Comparison of ENCODE assay signal across 14 cellular contexts in the genomic region with DNA sequence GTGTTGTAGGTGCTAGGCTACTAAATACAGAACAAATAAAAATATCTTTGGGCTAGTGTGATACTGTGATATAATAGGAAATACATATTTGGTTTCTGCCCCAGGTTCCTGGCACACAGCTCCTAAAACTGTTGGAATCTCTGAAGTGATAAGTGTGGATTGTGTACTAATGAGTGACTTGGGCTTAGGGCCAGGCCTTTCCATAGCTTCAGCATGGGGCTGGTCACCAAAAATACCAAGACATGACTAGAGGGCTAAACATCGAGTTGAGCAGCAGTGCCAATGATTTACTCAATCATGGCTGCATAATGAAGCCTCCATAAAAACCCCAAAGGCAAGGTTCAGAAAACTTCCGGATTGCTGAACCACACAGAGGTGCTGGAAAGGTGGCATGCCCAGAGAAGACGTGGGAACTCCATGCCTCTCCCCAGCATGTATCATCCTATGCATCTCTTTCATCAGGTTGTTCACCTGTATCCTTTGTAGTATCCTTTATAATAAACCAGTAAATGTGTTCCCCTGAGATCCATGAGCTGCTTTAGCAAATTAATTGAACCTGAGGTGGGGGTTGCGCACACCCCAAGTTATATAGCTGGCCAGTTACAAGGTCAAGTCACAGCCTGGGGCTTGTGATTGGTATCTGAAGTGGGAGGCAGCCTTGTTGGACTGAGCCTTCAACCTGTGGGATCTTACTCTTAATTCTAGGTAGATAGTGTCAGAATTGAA. TPM values are rescaled to one million over a fixed set of nuclear protein-coding genes. Genes with fewer than 3 reads are reported as not detected.
DNase-seq lines count a peak whose midpoint lies in the region; ATAC-seq and TF ChIP-seq lines count a peak whose summit lies in the region.
"Had no signal": no experiment of that assay in that cellular context is flagged by ENCODE, and none has a peak within 500 bp of the region (broad histone marks: within the 10 kb centered on the region; RNA-seq: fewer than 3 reads in every experiment).

No MANE protein-coding gene starts in this region.

- CTCF ChIA-PET in SK-N-SH (lab: Yijun Ruan, JAX): no interaction called here
- CTCF ChIA-PET in activated CD4-positive, alpha-beta memory T cell treated with anti-CD3 and anti-CD28 coated beads, Interleukin-2, amount 10 ng/mL, durations not matched to agents 7 days and 5 days (lab: Charles Lee): interaction anchor here (0.6 kb wide), 1 partner anchor 211 kb away, joined by 3 read pairs; no protein-coding TSS in a partner anchor

- TF ChIP-seq RAD21 in SK-N-SH (IDR thresholded peaks at IDR 0.05; ENCODE audit: low read length): no peak

- no peaks in the 10 kb centered on the region for H3K27me3 Mint-ChIP-seq in endodermal cell (ENCODE audit: insufficient read depth)
- H3K27me3 Mint-ChIP-seq in activated CD4-positive, alpha-beta memory T cell treated with anti-CD3 and anti-CD28 coated beads, Interleukin-2, amount 10 ng/mL, durations not matched to agents 7 days and 5 days: no peaks in the 10 kb centered on the region
- H3K27me3 Mint-ChIP-seq in naive thymus-derived CD8-positive, alpha-beta T cell: no peaks in the 10 kb centered on the region
- H3K27me3 Mint-ChIP-seq in T-helper 2 cell treated with Interferon-gamma antibody and Interleukin-4, amounts not matched to agents 5 μg/mL and 100 μg/mL, for 36 hours (ENCODE audit: low read depth): no peaks in the 10 kb centered on the region
- H3K27me3 Mint-ChIP-seq: activated naive CD8-positive, alpha-beta T cell treated with anti-CD3 and anti-CD28 coated beads, Interleukin-2, amount 50 U/mL, for 24 hours had no signal

- peaks cover 13% of the 10 kb centered on the region for H3K4me1 Mint-ChIP-seq in endodermal cell
- H3K4me1 Mint-ChIP-seq in activated CD4-positive, alpha-beta memory T cell treated with anti-CD3 and anti-CD28 coated beads, Interleukin-2, amount 10 ng/mL, durations not matched to agents 7 days and 5 days: no peaks in the 10 kb centered on the region
- peaks cover 8 to 30% (median 24%) of the 10 kb centered on the region in 4 donors for H3K4me1 Mint-ChIP-seq in naive thymus-derived CD8-positive, alpha-beta T cell
- H3K4me1 Mint-ChIP-seq in T-helper 2 cell treated with Interferon-gamma antibody and Interleukin-4, amounts not matched to agents 5 μg/mL and 100 μg/mL, for 36 hours (ENCODE audit: low read depth): peaks cover 4% of the 10 kb centered on the region

- H3K9ac ChIP-seq in SK-N-SH (no peak overlapping the region), endodermal cell (ENCODE audit: extremely low read depth, low read length, poor library complexity, severe bottlenecking) (no peak overlapping the region)

- H3K27me3 ChIP-seq in SK-N-SH (ENCODE audit: insufficient read depth): no peaks in the 10 kb centered on the region
- H3K27me3 ChIP-seq in endodermal cell (ENCODE audit: control insufficient read depth, insufficient read depth, low read length, poor library complexity, severe bottlenecking): no peaks in the 10 kb centered on the region
- no peaks in the 10 kb centered on the region for H3K27me3 ChIP-seq in right cardiac atrium (ENCODE audit: control insufficient read depth, insufficient read depth)
- H3K27me3 ChIP-seq in thoracic aorta (replicated peaks; ENCODE audit: insufficient read depth): no peaks in the 10 kb centered on the region

- no peak overlapping the region for H3K4me3 Mint-ChIP-seq in endodermal cell
- H3K4me3 Mint-ChIP-seq in activated CD4-positive, alpha-beta memory T cell treated with anti-CD3 and anti-CD28 coated beads, Interleukin-2, amount 10 ng/mL, durations not matched to agents 7 days and 5 days: no peak overlapping the region
- H3K4me3 Mint-ChIP-seq in naive thymus-derived CD8-positive, alpha-beta T cell: no peak overlapping the region
- no peak overlapping the region for H3K4me3 Mint-ChIP-seq in T-helper 2 cell treated with Interferon-gamma antibody and Interleukin-4, amounts not matched to agents 5 μg/mL and 100 μg/mL, for 36 hours
- H3K4me3 Mint-ChIP-seq: activated naive CD8-positive, alpha-beta T cell treated with anti-CD3 and anti-CD28 coated beads, Interleukin-2, amount 50 U/mL, for 24 hours had no signal

- H3K4me1 ChIP-seq in SK-N-SH (ENCODE audit: control insufficient read depth in 1 of 2, insufficient read depth in 2 of 2, low read depth in 1 of 2, low read length in 1 of 2) (peaks cover 6 to 7% of the 10 kb centered on the region in 2 experiments; a peak in 2 of 4 replicates), endodermal cell (ENCODE audit: control insufficient read depth, insufficient read depth, low read length) (no peaks in the 10 kb centered on the region), right cardiac atrium (ENCODE audit: control insufficient read depth, insufficient read depth, low read length) (peaks cover 6% of the 10 kb centered on the region), thoracic aorta (ENCODE audit: control insufficient read depth in 1 of 2, low read depth in 2 of 2) (peaks cover 15 to 33% of the 10 kb centered on the region in 2 donors)
- H3K4me1 ChIP-seq: HAP-1 had no signal

- no peak for DNase-seq in SK-N-SH
- DNase-seq in endodermal cell: no peak
- peak in 2 of 3 donors; percentile 33 to 56 for DNase-seq in right cardiac atrium
- DNase-seq in thoracic aorta (ENCODE audit: low spot score): peak; percentile 6
- no peak for DNase-seq in activated CD4-positive, alpha-beta memory T cell treated with anti-CD3 and anti-CD28 coated beads, Interleukin-2, amount 10 ng/mL, durations not matched to agents 7 days and 5 days
- DNase-seq in naive thymus-derived CD8-positive, alpha-beta T cell: no peak
- no peak for DNase-seq in T-helper 2 cell treated with Interferon-gamma antibody and Interleukin-4, amounts not matched to agents 5 μg/mL and 100 μg/mL, for 36 hours (ENCODE audit: low spot score)
- DNase-seq: activated CD4-positive, CD25-positive, alpha-beta regulatory T cell; activated naive CD8-positive, alpha-beta T cell treated with anti-CD3 and anti-CD28 coated beads, Interleukin-2, amount 50 U/mL, for 24 hours; stimulated activated CD4-positive, alpha-beta T cell treated with anti-CD3 and anti-CD28 coated beads, Interleukin-15, amount 100 ng/mL, for 24 hours had no signal

- H3K36me3 ChIP-seq in SK-N-SH (replicated peaks in 1 of 2; ENCODE audit: control insufficient read depth in 1 of 2, insufficient read depth in 2 of 2, low read length in 1 of 2) (peaks cover 0 to 20% of the 10 kb centered on the region in 2 experiments), endodermal cell (ENCODE audit: control insufficient read depth, insufficient read depth, low read length) (peaks cover 32% of the 10 kb centered on the region), thoracic aorta (no peaks in the 10 kb centered on the region)
- H3K36me3 ChIP-seq: HAP-1 had no signal

- TF ChIP-seq CTCF in SK-N-SH (IDR thresholded peaks at IDR 0.05): no peak
- TF ChIP-seq CTCF in endodermal cell (conservative IDR thresholded peaks at IDR 0.05): no peak
- no peak for TF ChIP-seq CTCF in thoracic aorta (IDR thresholded peaks at IDR 0.05)

- H3K27ac Mint-ChIP-seq in endodermal cell: peak overlapping the region; percentile 37
- no peak overlapping the region for H3K27ac Mint-ChIP-seq in activated CD4-positive, alpha-beta memory T cell treated with anti-CD3 and anti-CD28 coated beads, Interleukin-2, amount 10 ng/mL, durations not matched to agents 7 days and 5 days
- peak overlapping the region in 3 of 10 donors; percentile 2 to 54 (median 50) for H3K27ac Mint-ChIP-seq in naive thymus-derived CD8-positive, alpha-beta T cell
- no peak overlapping the region for H3K27ac Mint-ChIP-seq in T-helper 2 cell treated with Interferon-gamma antibody and Interleukin-4, amounts not matched to agents 5 μg/mL and 100 μg/mL, for 36 hours
- H3K27ac Mint-ChIP-seq: activated naive CD8-positive, alpha-beta T cell treated with anti-CD3 and anti-CD28 coated beads, Interleukin-2, amount 50 U/mL, for 24 hours had no signal

- ATAC-seq in SK-N-SH treated with all-trans-retinoic acid at 6 μM for 48 hours (no peak; the same call in 2 of the 3 replicates), right cardiac atrium (peak; percentile 80 to 90), thoracic aorta (ENCODE audit: insufficient number of reproducible peaks, low FRiP score, low read depth) (peak; percentile 82)
- ATAC-seq in naive thymus-derived CD8-positive, alpha-beta T cell: no peak
- ATAC-seq: activated naive CD8-positive, alpha-beta T cell treated with anti-CD3 and anti-CD28 coated beads, Interleukin-2, amount 50 U/mL, for 24 hours had no signal

- H3K4me3 ChIP-seq in SK-N-SH (ENCODE audit: low read depth in 2 of 2, low read length in 1 of 2) (no peak overlapping the region), endodermal cell (ENCODE audit: low read length) (no peak overlapping the region), right cardiac atrium (ENCODE audit: low read length) (no peak overlapping the region), thoracic aorta (no peak overlapping the region)
- H3K4me3 ChIP-seq: HAP-1, lung had no signal

- WGBS in SK-N-SH (ENCODE audit: low lambda C conversion rate): 77% methylated on average over 3 of the region's 4 CpGs
- 85 to 96% methylated on average over 4 of the region's 4 CpGs for WGBS in endodermal cell (ENCODE audit: insufficient coverage in 1 of 2, insufficient read length in 1 of 2), 2 experiments
- 67% methylated on average over 4 of the region's 4 CpGs for WGBS in right cardiac atrium

- H3K27ac ChIP-seq in SK-N-SH (ENCODE audit: low read depth in 2 of 2, low read length in 1 of 2) (no peak overlapping the region), endodermal cell (ENCODE audit: low read depth, low read length) (no peak overlapping the region), right cardiac atrium (ENCODE audit: low read length) (peak overlapping the region; percentile 90), thoracic aorta (peak overlapping the region; percentile 31 to 68)
- H3K27ac ChIP-seq: HL-60 had no signal

- no peaks in the 10 kb centered on the region for H3K9me3 Mint-ChIP-seq in endodermal cell
- H3K9me3 Mint-ChIP-seq in activated CD4-positive, alpha-beta memory T cell treated with anti-CD3 and anti-CD28 coated beads, Interleukin-2, amount 10 ng/mL, durations not matched to agents 7 days and 5 days: no peaks in the 10 kb centered on the region
- no peaks in the 10 kb centered on the region for H3K9me3 Mint-ChIP-seq in naive thymus-derived CD8-positive, alpha-beta T cell
- no peaks in the 10 kb centered on the region for H3K9me3 Mint-ChIP-seq in T-helper 2 cell treated with Interferon-gamma antibody and Interleukin-4, amounts not matched to agents 5 μg/mL and 100 μg/mL, for 36 hours
- H3K9me3 Mint-ChIP-seq: activated naive CD8-positive, alpha-beta T cell treated with anti-CD3 and anti-CD28 coated beads, Interleukin-2, amount 50 U/mL, for 24 hours had no signal

- H3K9me3 ChIP-seq in SK-N-SH (no peaks in the 10 kb centered on the region), endodermal cell (ENCODE audit: control insufficient read depth, low read length) (no peaks in the 10 kb centered on the region), right cardiac atrium (ENCODE audit: control insufficient read depth, low read length) (no peaks in the 10 kb centered on the region), thoracic aorta (no peaks in the 10 kb centered on the region)
- H3K9me3 ChIP-seq: HAP-1 had no signal

- H2AFZ ChIP-seq in SK-N-SH (ENCODE audit: low read depth): no peak overlapping the region

- peaks cover 5% of the 10 kb centered on the region for H3F3A ChIP-seq in SK-N-SH (replicated peaks; ENCODE audit: insufficient read depth)

- POLR2A ChIA-PET in SK-N-SH (lab: Yijun Ruan, JAX): no interaction called here
- POLR2A ChIA-PET in activated CD4-positive, alpha-beta memory T cell treated with anti-CD3 and anti-CD28 coated beads, Interleukin-2, amount 10 ng/mL, durations not matched to agents 7 days and 5 days (lab: Charles Lee): interaction anchor here (1.3 kb wide), 1 partner anchor 19 kb away, joined by 3 read pairs; no protein-coding TSS in a partner anchor
- POLR2A ChIA-PET in naive thymus-derived CD8-positive, alpha-beta T cell (lab: Charles Lee): interaction anchor here (1.2 kb wide), 1 partner anchor 94 kb away, joined by 3 read pairs; no protein-coding TSS in a partner anchor

- no peak overlapping the region for H3K4me2 ChIP-seq in SK-N-SH

- peaks cover 95% of the 10 kb centered on the region for H3K79me2 ChIP-seq in SK-N-SH (ENCODE audit: insufficient read depth)

- H4K20me1 ChIP-seq in SK-N-SH (ENCODE audit: insufficient read depth): peaks cover 8% of the 10 kb centered on the region

- intact Hi-C loops in right cardiac atrium (cut with DNase I): no loop called here

- no peak for TF ChIP-seq EP300 in SK-N-SH (IDR thresholded peaks at IDR 0.05; ENCODE audit: borderline replicate concordance in 1 of 2, low read depth in 1 of 2, low read length in 1 of 2)

- H3K9me2 ChIP-seq in SK-N-SH: no peaks in the 10 kb centered on the region

- H3K36me3 Mint-ChIP-seq in endodermal cell (ENCODE audit: low read depth): peaks cover 46% of the 10 kb centered on the region
- H3K36me3 Mint-ChIP-seq in activated CD4-positive, alpha-beta memory T cell treated with anti-CD3 and anti-CD28 coated beads, Interleukin-2, amount 10 ng/mL, durations not matched to agents 7 days and 5 days (ENCODE audit: low read depth): peaks cover 7% of the 10 kb centered on the region
- peaks cover 0 to 21% (median 9%) of the 10 kb centered on the region in 3 donors for H3K36me3 Mint-ChIP-seq in naive thymus-derived CD8-positive, alpha-beta T cell
- H3K36me3 Mint-ChIP-seq in T-helper 2 cell treated with Interferon-gamma antibody and Interleukin-4, amounts not matched to agents 5 μg/mL and 100 μg/mL, for 36 hours (ENCODE audit: low read depth): peaks cover 7% of the 10 kb centered on the region

RNA-seq across cellular contexts. Expression of gene ZMYM4, which starts 51.6 kb away (rescaled TPM):
- polyA plus RNA-seq in SK-N-SH (2012; rRNA removed): 12.2 and 16.1 TPM in 2 replicates
- polyA plus RNA-seq in SK-N-SH (2012; cell fraction: cytosol; rRNA removed): 16.6 and 16.9 TPM in 2 replicates
- polyA plus RNA-seq in SK-N-SH (2012; cell fraction: nucleus; rRNA removed): 11.2 and 25.1 TPM in 2 replicates
- total RNA-seq in endodermal cell: 100 to 1,000 TPM; 131 to 153 TPM
- polyA plus RNA-seq in endodermal cell (2013, experiment 1 of 2): 53.0 TPM
- polyA plus RNA-seq in endodermal cell (2013, experiment 2 of 2): 52.2 TPM
- 10 to 100 TPM; 34.5 to 42.9 (median 36.7) TPM for total RNA-seq in right cardiac atrium
- polyA plus RNA-seq in right cardiac atrium: 7.4 TPM
- 10 to 100 TPM; 29.0 to 42.8 TPM for total RNA-seq in thoracic aorta
- 10 to 100 TPM; 26.8 to 28.7 TPM for total RNA-seq in activated CD4-positive, alpha-beta memory T cell treated with anti-CD3 and anti-CD28 coated beads, Interleukin-2, amount 10 ng/mL, durations not matched to agents 7 days and 5 days
- total RNA-seq in naive thymus-derived CD8-positive, alpha-beta T cell: 10 to 100 TPM; 44.6 to 45.1 TPM
- 10 to 100 TPM; 25.1 to 31.7 (median 28.4) TPM for polyA plus RNA-seq in naive thymus-derived CD8-positive, alpha-beta T cell

Comparison
In these comparisons a context has a peak if more than half of its experiments do, and no peak if none do; other contexts are left out.
1. DNase-seq: peak in right cardiac atrium (2 of 3) and thoracic aorta (single experiment); none in SK-N-SH (single experiment), endodermal cell (single experiment), activated CD4-positive, alpha-beta memory T cell treated with anti-CD3 and anti-CD28 coated beads, Interleukin-2, amount 10 ng/mL, durations not matched to agents 7 days and 5 days (single experiment), naive thymus-derived CD8-positive, alpha-beta T cell (0 of 10) and T-helper 2 cell treated with Interferon-gamma antibody and Interleukin-4, amounts not matched to agents 5 μg/mL and 100 μg/mL, for 36 hours (single experiment).
2. H3K27ac ChIP-seq: peak in right cardiac atrium (single experiment) and thoracic aorta (2 of 2); none in SK-N-SH (0 of 2) and endodermal cell (single experiment).
3. ATAC-seq: peak in right cardiac atrium (2 of 2) and thoracic aorta (single experiment); none in SK-N-SH treated with all-trans-retinoic acid at 6 μM for 48 hours (single experiment) and naive thymus-derived CD8-positive, alpha-beta T cell (0 of 2).